In genomic region chr15:39025881-39026280, GRCh38 we compare ENCODE assay signal across 29 cellular contexts.
"Had no signal": no experiment of that assay in that cellular context is flagged by ENCODE, and none has a peak within 500 bp of the region (broad histone marks: within the 10 kb centered on the region; RNA-seq: fewer than 3 reads in every experiment).

No MANE protein-coding gene starts in this region.

- H3K27me3 ChIP-seq: brain microvascular endothelial cell, MG63 had no signal

- H3K4me3 Mint-ChIP-seq: activated CD4-positive, alpha-beta memory T cell treated with anti-CD3 and anti-CD28 coated beads for 36 hours; activated naive CD4-positive, alpha-beta T cell treated with anti-CD3 and anti-CD28 coated beads, Interleukin-2, amount 10 ng/mL, durations not matched to agents 7 days and 5 days; activated naive CD8-positive, alpha-beta T cell; activated naive CD8-positive, alpha-beta T cell treated with anti-CD3 and anti-CD28 coated beads, Interleukin-2, amount 50 U/mL, for 24 hours; T-helper 1 cell treated with Interleukin-12 subunit alpha and Interleukin-12 subunit beta and Interleukin-4 antibody, amounts not matched to agents 30 μg/mL and 1 μg/mL, for 36 hours; T-helper 2 cell treated with Interferon-gamma antibody and Interleukin-4, amounts not matched to agents 5 μg/mL and 100 μg/mL, for 36 hours had no signal

- H3K4me1 Mint-ChIP-seq: activated naive CD4-positive, alpha-beta T cell treated with anti-CD3 and anti-CD28 coated beads, Interleukin-2, amount 10 ng/mL, durations not matched to agents 7 days and 5 days; activated naive CD8-positive, alpha-beta T cell treated with anti-CD3 and anti-CD28 coated beads, Interleukin-2, amount 50 U/mL, for 24 hours had no signal

- H3K9me3 ChIP-seq: MG63 had no signal

- H3K9me3 Mint-ChIP-seq: activated CD4-positive, alpha-beta memory T cell treated with anti-CD3 and anti-CD28 coated beads for 36 hours; activated naive CD4-positive, alpha-beta T cell treated with anti-CD3 and anti-CD28 coated beads, Interleukin-2, amount 10 ng/mL, durations not matched to agents 7 days and 5 days; activated naive CD8-positive, alpha-beta T cell treated with anti-CD3 and anti-CD28 coated beads, Interleukin-2, amount 50 U/mL, for 24 hours; T-helper 1 cell treated with Interleukin-12 subunit alpha and Interleukin-12 subunit beta and Interleukin-4 antibody, amounts not matched to agents 30 μg/mL and 1 μg/mL, for 36 hours; T-helper 2 cell treated with Interferon-gamma antibody and Interleukin-4, amounts not matched to agents 5 μg/mL and 100 μg/mL, for 36 hours had no signal

- H2AFZ ChIP-seq: PC-9 had no signal

- ATAC-seq: activated naive CD8-positive, alpha-beta T cell treated with anti-CD3 and anti-CD28 coated beads, Interleukin-2, amount 50 U/mL, for 24 hours had no signal

- H3K27ac Mint-ChIP-seq: activated CD4-positive, alpha-beta memory T cell treated with anti-CD3 and anti-CD28 coated beads for 36 hours; activated naive CD4-positive, alpha-beta T cell treated with anti-CD3 and anti-CD28 coated beads, Interleukin-2, amount 10 ng/mL, durations not matched to agents 7 days and 5 days; activated naive CD8-positive, alpha-beta T cell; activated naive CD8-positive, alpha-beta T cell treated with anti-CD3 and anti-CD28 coated beads, Interleukin-2, amount 50 U/mL, for 24 hours; T-helper 1 cell treated with Interleukin-12 subunit alpha and Interleukin-12 subunit beta and Interleukin-4 antibody, amounts not matched to agents 30 μg/mL and 1 μg/mL, for 36 hours; T-helper 2 cell treated with Interferon-gamma antibody and Interleukin-4, amounts not matched to agents 5 μg/mL and 100 μg/mL, for 36 hours had no signal

- H3K4me3 ChIP-seq: MG63, PC-9 had no signal

- DNase-seq: activated CD4-positive, alpha-beta memory T cell treated with anti-CD3 and anti-CD28 coated beads for 36 hours; activated CD4-positive, alpha-beta T cell treated with anti-CD3 and anti-CD28 coated beads, Interleukin-2, amount 50 U/mL, for 1 hour; activated CD8-positive, alpha-beta memory T cell treated with anti-CD3 and anti-CD28 coated beads, Interleukin-2, amount 50 U/mL, for 48 hours; activated effector memory CD4-positive, alpha-beta T cell treated with Interleukin-2 at 50 U/mL for 16 hours; activated naive CD4-positive, alpha-beta T cell treated with anti-CD3 and anti-CD28 coated beads, Interleukin-2, amount 10 ng/mL, durations not matched to agents 7 days and 5 days; activated naive CD8-positive, alpha-beta T cell treated with anti-CD3 and anti-CD28 coated beads, Interleukin-2, amount 50 U/mL, for 24 hours; activated T-cell treated with anti-CD3 and anti-CD28 coated beads, Interleukin-2, amount 50 U/mL, for 48 hours; amniotic stem cell; aorta; brain microvascular endothelial cell; central memory CD4-positive, alpha-beta T cell; Kasumi-1; KBM-7; MG63; NCI-H1048; NCI-H1105 treated with DMSO at 0.1 percent for 48 hours; NCI-H1436; NCI-H1694; NCI-H1930; NCI-H2081 treated with DMSO at 0.1 percent for 48 hours; NCI-H226; NCI-H446 treated with DMSO at 0.1 percent for 48 hours; NCI-H524; NK-92 treated with Interleukin-12 subunit alpha and Interleukin-12 subunit beta, amount 100 ng/mL, for 24 hours; PC-9; Right ventricle myocardium superior had no signal

- H3K4me2 ChIP-seq: PC-9 had no signal

- H3K36me3 Mint-ChIP-seq: activated CD4-positive, alpha-beta memory T cell treated with anti-CD3 and anti-CD28 coated beads for 36 hours; activated naive CD4-positive, alpha-beta T cell treated with anti-CD3 and anti-CD28 coated beads, Interleukin-2, amount 10 ng/mL, durations not matched to agents 7 days and 5 days; activated naive CD8-positive, alpha-beta T cell had no signal

- H3K36me3 ChIP-seq: brain microvascular endothelial cell, MG63 had no signal

- H3K27ac ChIP-seq: brain microvascular endothelial cell, PC-9 had no signal
